ENCODE assay signal across 19 cellular contexts in the genomic region with DNA sequence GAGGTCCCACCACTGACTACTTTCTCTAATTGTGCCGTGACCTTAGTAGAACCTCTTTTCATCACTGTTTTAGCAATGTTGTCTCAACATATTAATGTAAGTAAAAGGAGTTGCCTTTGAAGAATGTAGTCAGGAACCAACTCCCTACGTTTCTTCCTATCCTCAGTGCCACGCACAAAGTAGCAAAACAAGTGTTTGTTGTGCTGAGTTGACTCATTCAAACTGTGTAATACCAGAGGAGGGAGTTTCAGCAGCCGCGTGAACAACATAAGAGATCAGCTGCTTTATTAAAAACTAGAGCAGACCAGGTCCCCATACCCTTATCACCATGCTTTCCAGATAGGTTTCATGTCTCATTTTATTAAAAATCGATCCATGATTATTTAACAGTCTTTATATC.
"Had no signal": no experiment of that assay in that cellular context is flagged by ENCODE, and none has a peak within 500 bp of the region (broad histone marks: within the 10 kb centered on the region; RNA-seq: fewer than 3 reads in every experiment).

No MANE protein-coding gene starts in this region.

- H3K27ac Mint-ChIP-seq: effector memory CD8-positive, alpha-beta T cell; endodermal cell; mesothelial cell of epicardium had no signal

- H3K4me1 Mint-ChIP-seq: endodermal cell, mesothelial cell of epicardium had no signal

- DNase-seq: dermis blood vessel endothelial cell; effector CD8-positive, alpha-beta T cell; effector memory CD8-positive, alpha-beta T cell; endodermal cell; esophagus squamous epithelium; foreskin fibroblast; foreskin melanocyte; gastrocnemius medialis; glutamatergic neuron; head of caudate nucleus; heart right ventricle; hippocampal formation; left cardiac atrium; left lung; left ventricle myocardium superior; lower lobe of right lung; mesenchymal stem cell; mucosa of descending colon had no signal

- H3K9me3 Mint-ChIP-seq: effector memory CD8-positive, alpha-beta T cell; endodermal cell had no signal

- H3K4me3 Mint-ChIP-seq: effector memory CD8-positive, alpha-beta T cell; endodermal cell; mesothelial cell of epicardium had no signal

- ATAC-seq: effector memory CD8-positive, alpha-beta T cell; gastrocnemius medialis; heart right ventricle; left cardiac atrium; left lung; left ventricle myocardium superior; lower lobe of right lung; mucosa of descending colon had no signal
